Comparison of ENCODE assay signal across 7 cellular contexts in genomic region chr19:55484571-55485438, GRCh38. TPM values are rescaled to one million over a fixed set of nuclear protein-coding genes. Genes with fewer than 3 reads are reported as not detected.
A peak's percentile ranks its signal among the peaks of the same experiment; 100 is the strongest.
DNase-seq lines count a peak whose midpoint lies in the region; ATAC-seq, FAIRE-seq and TF ChIP-seq lines count a peak whose summit lies in the region.

Gene NAT14 (plus strand): TSS chr19:55485188. CDS start chr19:55485709, 521 bp downstream.

- H2BK120ac ChIP-seq in neuronal stem cell (ENCODE audit: low read depth, low read length), result peak within 1 kb of the TSS; percentile 87

- peaks cover 18% of the 10 kb centered on the region for H3K79me1 ChIP-seq in neuronal stem cell (ENCODE audit: low read depth, low read length)

- no peak within 1 kb of the TSS for H4K91ac ChIP-seq in neuronal stem cell (ENCODE audit: low read depth, low read length, poor library complexity)

- DNase-seq in GM12892 (ENCODE audit: insufficient read length), result peak; percentile 96
- peak; percentile 52 for DNase-seq in HT1080 (ENCODE audit: low read depth)
- peak; percentile 16 for DNase-seq in RCC 7860 (ENCODE audit: low spot score)
- DNase-seq in activated gamma-delta T cell (lab: John Stamatoyannopoulos, UW), result peak; percentile 46
- peak in 1 of 2 donors; percentile 16 for DNase-seq in foreskin keratinocyte
- peak; percentile 86 for DNase-seq in neuronal stem cell (ENCODE audit: low spot score)
- no peak for DNase-seq in tibial artery

- peak within 1 kb of the TSS; percentile 79 for H2BK15ac ChIP-seq in neuronal stem cell (ENCODE audit: low read length)

- peak within 1 kb of the TSS; percentile 93 for H2BK5ac ChIP-seq in neuronal stem cell (ENCODE audit: low read length)

- TF ChIP-seq POLR2A in GM12892 (IDR thresholded peaks at IDR 0.05; ENCODE audit: low read depth, low read length), result peak; percentile 52; the same call in 1 of the 2 replicates

- H3K4me1 ChIP-seq in foreskin keratinocyte (peaks cover 7% of the 10 kb centered on the region), neuronal stem cell (ENCODE audit: control insufficient read depth in 2 of 2, insufficient read depth in 1 of 2, low read depth in 1 of 2, low read length in 2 of 2) (peaks cover 39 to 43% of the 10 kb centered on the region in 2 donors), tibial artery (peaks cover 0 to 55% (median 35%) of the 10 kb centered on the region in 4 donors)

- H2AFZ ChIP-seq in neuronal stem cell (ENCODE audit: low read length), result peak within 1 kb of the TSS; percentile 91

- TF ChIP-seq CTCF in foreskin keratinocyte (conservative IDR thresholded peaks at IDR 0.05) (no peak), tibial artery (IDR thresholded peaks at IDR 0.05) (no peak)

- intact Hi-C loops in tibial artery (cut with DNase I; ENCODE audit: low total_unique reads), result no loop called here

- peak; percentile 86 for FAIRE-seq in GM12892 (lab: Jason Lieb, UNC)
- FAIRE-seq in RCC 7860 (lab: Jason Lieb, UNC), result no peak

- peaks cover 4 to 14% of the 10 kb centered on the region in 2 donors for H3K36me3 ChIP-seq in neuronal stem cell (replicated peaks in 1 of 2; ENCODE audit: control insufficient read depth in 2 of 2, insufficient read depth in 2 of 2, low read length in 2 of 2)
- H3K36me3 ChIP-seq in tibial artery, result peaks cover 11 to 32% (median 30%) of the 10 kb centered on the region in 3 donors

- H3K18ac ChIP-seq in neuronal stem cell (ENCODE audit: low read length), result peak within 1 kb of the TSS; percentile 98

- H3K4ac ChIP-seq in neuronal stem cell (ENCODE audit: low read length), result peak within 1 kb of the TSS; percentile 37

- WGBS in neuronal stem cell (ENCODE audit: extremely low coverage in 2 of 2, insufficient read length in 2 of 2, insufficient replicate concordance in 1 of 2), 2 donors, result no CpG with 5 or more reads among the region's 80 CpGs

- H3K4me2 ChIP-seq in neuronal stem cell (ENCODE audit: insufficient read depth, low read length, poor library complexity, severe bottlenecking), result peak within 1 kb of the TSS; percentile 83

- H3K23ac ChIP-seq in neuronal stem cell (ENCODE audit: low read depth, low read length, poor library complexity), result peak within 1 kb of the TSS; percentile 97

- ATAC-seq in foreskin keratinocyte, result peak; percentile 28

- peak within 1 kb of the TSS; percentile 82 for H3K14ac ChIP-seq in neuronal stem cell (ENCODE audit: low read length)

- H3K27me3 ChIP-seq in foreskin keratinocyte, result no peaks in the 10 kb centered on the region
- H3K27me3 ChIP-seq in neuronal stem cell (ENCODE audit: control insufficient read depth in 3 of 3, insufficient read depth in 3 of 3, low read depth in 1 of 3, low read length in 3 of 3), result no peaks in the 10 kb centered on the region
- peaks cover 0 to 61% of the 10 kb centered on the region in 2 donors for H3K27me3 ChIP-seq in tibial artery

- H2AK5ac ChIP-seq in neuronal stem cell (ENCODE audit: low read depth, low read length), result peak within 1 kb of the TSS; percentile 100

- H3K9me3 ChIP-seq in neuronal stem cell (replicated peaks in 1 of 2; ENCODE audit: control insufficient read depth in 2 of 2, insufficient read depth in 1 of 2, low read depth in 1 of 2, low read length in 2 of 2) (no peaks in the 10 kb centered on the region), tibial artery (no peaks in the 10 kb centered on the region)

- H3K27ac ChIP-seq in foreskin keratinocyte, result peak within 1 kb of the TSS; percentile 49
- peak within 1 kb of the TSS; percentile 86 for H3K27ac ChIP-seq in neuronal stem cell (replicated peaks; ENCODE audit: low read length)
- peak within 1 kb of the TSS; percentile 60 to 86 for H3K27ac ChIP-seq in tibial artery

- peak within 1 kb of the TSS; percentile 82 to 83 for H3K4me3 ChIP-seq in neuronal stem cell (ENCODE audit: low read length in 2 of 2)
- peak within 1 kb of the TSS; percentile 47 to 55 for H3K4me3 ChIP-seq in tibial artery

- H4K8ac ChIP-seq in neuronal stem cell (ENCODE audit: low read depth, low read length), result peak within 1 kb of the TSS; percentile 43

- H3K9ac ChIP-seq in neuronal stem cell (ENCODE audit: low read depth, low read length, poor library complexity), result peak within 1 kb of the TSS; percentile 93

- H2BK12ac ChIP-seq in neuronal stem cell (ENCODE audit: low read length), result peak within 1 kb of the TSS; percentile 58

RNA-seq across cellular contexts. Expression of gene NAT14, which starts in this region (rescaled TPM):
- polyA plus RNA-seq in GM12892 (2012; ENCODE audit: missing spikeins), result 12.0 TPM
- total RNA-seq in HT1080 (2014; rRNA removed; shearing (Covaris generic)), result 27.4 and 31.7 TPM in 2 replicates
- polyA plus RNA-seq in HT1080 (2015; cell fraction: cytosol; rRNA removed), result 34.2 and 37.5 TPM in 2 replicates
- 42.0 and 44.1 TPM in 2 replicates for polyA plus RNA-seq in HT1080 (2015; cell fraction: nucleus; rRNA removed)
- 20.7 and 22.4 TPM in 2 replicates for total RNA-seq in foreskin keratinocyte
- 31.1 and 33.2 TPM in 2 replicates for polyA plus RNA-seq in foreskin keratinocyte
- polyA plus RNA-seq in neuronal stem cell (2013, experiment 1 of 2), result 117 TPM
- 115 TPM for polyA plus RNA-seq in neuronal stem cell (2013, experiment 2 of 2)

Comparison
In these comparisons a context has a peak if more than half of its experiments do, and no peak if none do; other contexts are left out.
1. DNase-seq: peak in GM12892 (single experiment), HT1080 (single experiment), RCC 7860 (single experiment), activated gamma-delta T cell (single experiment) and neuronal stem cell (single experiment); none in tibial artery (0 of 2).
2. Peak in every context shown above with its lines, with median percentiles within 50 percentile points of each other: H3K27ac ChIP-seq.